8 cellular contexts compared by ENCODE assay signal in genomic region chr14:54565236-54566151, GRCh38. TPM values are rescaled to one million over a fixed set of nuclear protein-coding genes. Genes with fewer than 3 reads are reported as not detected.
DNase-seq lines count a peak whose midpoint lies in the region; ATAC-seq and TF ChIP-seq lines count a peak whose summit lies in the region.

No MANE protein-coding gene starts in this region.

- H3K4me1 ChIP-seq in SJSA1 (replicated peaks) (peaks cover 48% of the 10 kb centered on the region), osteoblast (ENCODE audit: insufficient read depth, low read length) (peaks cover 44% of the 10 kb centered on the region), thyroid gland (peaks cover 7 to 15% of the 10 kb centered on the region in 2 donors)

- H3K27ac Mint-ChIP-seq in IgD-negative memory B cell = peak overlapping the region; percentile 52 to 100 (median 92)
- H3K27ac Mint-ChIP-seq in activated naive CD4-positive, alpha-beta T cell treated with anti-CD3 and anti-CD28 coated beads, Interleukin-2, amount 50 U/mL, for 72 hours = peak overlapping the region in 1 of 2 donors; percentile 72
- H3K27ac Mint-ChIP-seq in glutamatergic neuron (ENCODE audit: unreplicated experiment) = no peak overlapping the region

- H3K36me3 Mint-ChIP-seq in IgD-negative memory B cell (peaks cover 2% of the 10 kb centered on the region), glutamatergic neuron (ENCODE audit: unreplicated experiment) (no peaks in the 10 kb centered on the region)
- no peaks in the 10 kb centered on the region for H3K36me3 Mint-ChIP-seq in activated naive CD4-positive, alpha-beta T cell treated with anti-CD3 and anti-CD28 coated beads, Interleukin-2, amount 50 U/mL, for 72 hours

- H2AFZ ChIP-seq in osteoblast (ENCODE audit: low read length) = peak overlapping the region; percentile 76

- H3K27me3 ChIP-seq in SJSA1 (replicated peaks) (no peaks in the 10 kb centered on the region), osteoblast (ENCODE audit: insufficient read depth, low read length) (no peaks in the 10 kb centered on the region), thyroid gland (no peaks in the 10 kb centered on the region)

- peak; percentile 91 for DNase-seq in ELF-1 (ENCODE audit: low read depth, low spot score)
- DNase-seq in SJSA1 (ENCODE audit: low read depth in 1 of 2, low spot score in 2 of 2) = peak; percentile 78 to 91
- DNase-seq in activated naive CD4-positive, alpha-beta T cell treated with anti-CD3 and anti-CD28 coated beads, Interleukin-2, amount 50 U/mL, for 72 hours (ENCODE audit: low spot score in 2 of 2) = peak; percentile 71 to 78
- peak; percentile 68 for DNase-seq in glutamatergic neuron
- DNase-seq in osteoblast (ENCODE audit: insufficient read length, low spot score, missing footprints) = peak; percentile 98
- DNase-seq in thyroid gland = peak; percentile 96

- TF ChIP-seq CTCF in glutamatergic neuron (IDR thresholded peaks at IDR 0.05; ENCODE audit: partially characterized antibody, unreplicated experiment) (no peak), osteoblast (IDR thresholded peaks at IDR 0.05; ENCODE audit: extremely low read depth, low read depth, low read length) (no peak), thyroid gland (IDR thresholded peaks at IDR 0.05) (peak in 4 of 6 experiments; percentile 14 to 40 (median 24))

- peaks cover 30% of the 10 kb centered on the region for H3K36me3 ChIP-seq in SJSA1
- H3K36me3 ChIP-seq in osteoblast (ENCODE audit: insufficient read depth, low read length) = no peaks in the 10 kb centered on the region
- H3K36me3 ChIP-seq in thyroid gland = no peaks in the 10 kb centered on the region

- peaks cover 4% of the 10 kb centered on the region for H4K20me1 ChIP-seq in osteoblast (ENCODE audit: insufficient read depth, low read length)

- H3K27me3 Mint-ChIP-seq in IgD-negative memory B cell (peaks cover 2% of the 10 kb centered on the region), glutamatergic neuron (ENCODE audit: unreplicated experiment) (peaks cover 9% of the 10 kb centered on the region)

- H3K27ac ChIP-seq in SJSA1 (peak overlapping the region; percentile 95), osteoblast (ENCODE audit: low read depth, low read length) (peak overlapping the region; percentile 80), thyroid gland (peak overlapping the region; percentile 98 to 100 (median 99))

- intact Hi-C loops in thyroid gland (cut with DNase I) = loop anchor here (5.0 kb wide), 2 partner anchors 127 to 207 kb away; no protein-coding TSS in a partner anchor

- H3K4me3 ChIP-seq in SJSA1 (peak overlapping the region; percentile 95), osteoblast (ENCODE audit: insufficient read depth, low read length) (peak overlapping the region; percentile 86), thyroid gland (replicated peaks in 1 of 3) (peak overlapping the region; percentile 32 to 78 (median 77))

- peak overlapping the region; percentile 86 to 100 (median 96) for H3K4me3 Mint-ChIP-seq in IgD-negative memory B cell
- peak overlapping the region; percentile 80 for H3K4me3 Mint-ChIP-seq in glutamatergic neuron (ENCODE audit: unreplicated experiment)

- H3K4me2 ChIP-seq in osteoblast (ENCODE audit: insufficient read depth, low read length) = peak overlapping the region; percentile 77

- ATAC-seq in GM21576 (IDR thresholded peaks at IDR 0.05; ENCODE audit: unreplicated experiment) = peak; percentile 47
- ATAC-seq in activated naive CD4-positive, alpha-beta T cell treated with anti-CD3 and anti-CD28 coated beads, Interleukin-2, amount 50 U/mL, for 72 hours = peak; percentile 72 to 77

- H3K9me3 Mint-ChIP-seq in IgD-negative memory B cell (no peaks in the 10 kb centered on the region), glutamatergic neuron (ENCODE audit: unreplicated experiment) (peaks cover 7% of the 10 kb centered on the region)
- H3K9me3 Mint-ChIP-seq in activated naive CD4-positive, alpha-beta T cell treated with anti-CD3 and anti-CD28 coated beads, Interleukin-2, amount 50 U/mL, for 72 hours = no peaks in the 10 kb centered on the region

- H3K4me1 Mint-ChIP-seq in IgD-negative memory B cell = peaks cover 11 to 31% (median 24%) of the 10 kb centered on the region in 3 donors
- peaks cover 3% of the 10 kb centered on the region for H3K4me1 Mint-ChIP-seq in glutamatergic neuron (ENCODE audit: low read depth, unreplicated experiment)

- H3K79me2 ChIP-seq in osteoblast (ENCODE audit: insufficient read depth, low read length) = peaks cover 33% of the 10 kb centered on the region

- H3K9me3 ChIP-seq in SJSA1 (replicated peaks) (no peaks in the 10 kb centered on the region), osteoblast (ENCODE audit: low read depth, low read length) (no peaks in the 10 kb centered on the region), thyroid gland (no peaks in the 10 kb centered on the region)

- WGBS in thyroid gland, 2 donors = 0 to 1% methylated on average over 46 to 48 of the region's 86 CpGs

- peak; percentile 80 to 94 for TF ChIP-seq POLR2A in thyroid gland (IDR thresholded peaks at IDR 0.05)

RNA-seq across cellular contexts. Expression of gene SAMD4A, which starts 1.4 kb away (rescaled TPM):
- polyA plus RNA-seq in IgD-negative memory B cell = 5.8 TPM
- 22.5 and 31.6 TPM in 2 replicates for total RNA-seq in SJSA1 (2014; rRNA removed; shearing (Covaris generic))
- 1 to 10 TPM; 2.3 to 6.8 TPM for total RNA-seq in activated naive CD4-positive, alpha-beta T cell treated with anti-CD3 and anti-CD28 coated beads, Interleukin-2, amount 50 U/mL, for 72 hours
- total RNA-seq in glutamatergic neuron (ENCODE audit: unreplicated experiment) (0.56 TPM), osteoblast (26.1 and 28.3 TPM in 2 replicates), thyroid gland (10 to 100 TPM; 12.6 to 32.7 (median 17.6) TPM)

RNA-seq across cellular contexts. Expression of gene CGRRF1, which starts 55.8 kb away (rescaled TPM):
- polyA plus RNA-seq in IgD-negative memory B cell = 24.0 TPM
- 6.5 and 17.3 TPM in 2 replicates for total RNA-seq in SJSA1 (2014; rRNA removed; shearing (Covaris generic))
- 10 to 100 TPM in 1 of 2 donors, 1 to 10 TPM in 1; 8.4 to 17.7 TPM for total RNA-seq in activated naive CD4-positive, alpha-beta T cell treated with anti-CD3 and anti-CD28 coated beads, Interleukin-2, amount 50 U/mL, for 72 hours
- 18.7 TPM for total RNA-seq in glutamatergic neuron (ENCODE audit: unreplicated experiment)
- total RNA-seq in osteoblast = 15.9 and 17.4 TPM in 2 replicates
- 10 to 100 TPM; 21.7 to 42.6 (median 25.8) TPM for total RNA-seq in thyroid gland

Comparison
In these comparisons a context has a peak if more than half of its experiments do, and no peak if none do; other contexts are left out.
1. Peak in every context shown above with its lines: DNase-seq, ATAC-seq, H3K4me3 ChIP-seq and H3K27ac ChIP-seq.
2. CTCF ChIP-seq: peak in thyroid gland (4 of 6); none in glutamatergic neuron (single experiment) and osteoblast (single experiment).